ENCODE assay signal across 2 cellular contexts in genomic region chr1:153958961-153959260, GRCh38.
TF ChIP-seq lines count a peak whose summit lies in the region.

No MANE protein-coding gene starts in this region.

TF ChIP-seq in SK-N-SH, 30 proteins besides CTCF, POLR2A, EP300 and RAD21:
- TF ChIP-seq PBX3 (IDR thresholded peaks at IDR 0.05) (no peak), ZBTB33 (IDR thresholded peaks at IDR 0.05; ENCODE audit: borderline replicate concordance, low read depth) (no peak), RCOR1 (IDR thresholded peaks at IDR 0.05; ENCODE audit: low read length) (no peak), NFIC (IDR thresholded peaks at IDR 0.05; ENCODE audit: borderline replicate concordance) (no peak), FOXM1 (IDR thresholded peaks at IDR 0.05; ENCODE audit: low read depth) (no peak), MEF2A (IDR thresholded peaks at IDR 0.05; ENCODE audit: borderline replicate concordance, low read depth) (no peak), FOXJ3 (CRISPR knock-in tag; IDR thresholded peaks at IDR 0.05) (no peak), SMC3 (IDR thresholded peaks at IDR 0.05; ENCODE audit: low read depth, low read length) (no peak), MAX (IDR thresholded peaks at IDR 0.05; ENCODE audit: low read depth) (no peak), RXRA (IDR thresholded peaks at IDR 0.05; ENCODE audit: borderline replicate concordance, low read depth) (no peak), USF2 (IDR thresholded peaks at IDR 0.05; ENCODE audit: borderline replicate concordance, low read depth, low read length) (no peak), FOSL2 (IDR thresholded peaks at IDR 0.05; ENCODE audit: borderline replicate concordance, low read depth) (no peak), YY1 (IDR thresholded peaks at IDR 0.05; ENCODE audit: low read depth) (no peak), IRF3 (IDR thresholded peaks at IDR 0.05; ENCODE audit: low read depth, low read length) (no peak), POLR2AphosphoS5 (IDR thresholded peaks at IDR 0.05; ENCODE audit: low read depth, low read length) (no peak), CHD2 (IDR thresholded peaks at IDR 0.05; ENCODE audit: low read length, partially characterized antibody) (no peak), ELF1 (IDR thresholded peaks at IDR 0.05) (no peak), JUND (IDR thresholded peaks at IDR 0.05) (no peak), SIN3A (IDR thresholded peaks at IDR 0.05; ENCODE audit: borderline replicate concordance, low read depth, low read length) (no peak)

TF ChIP-seq in SK-N-SH treated with all-trans-retinoic acid at 6 μM for 48 hours, 23 proteins besides CTCF, POLR2A, EP300 and RAD21:
- no peak for TF ChIP-seq POU6F1 (CRISPR knock-in tag; IDR thresholded peaks at IDR 0.05; ENCODE audit: borderline replicate concordance, low read depth)
- TF ChIP-seq ISL1 (CRISPR knock-in tag; IDR thresholded peaks at IDR 0.05), result no peak
- TF ChIP-seq CSDC2 (CRISPR knock-in tag; IDR thresholded peaks at IDR 0.05), result no peak
- no peak for TF ChIP-seq ZFP3 (CRISPR knock-in tag; IDR thresholded peaks at IDR 0.05)
- TF ChIP-seq TCF4 (CRISPR knock-in tag; IDR thresholded peaks at IDR 0.05; ENCODE audit: borderline replicate concordance), result no peak
- TF ChIP-seq ZNF8 (CRISPR knock-in tag; IDR thresholded peaks at IDR 0.05), result no peak
- TF ChIP-seq TOX (CRISPR knock-in tag; IDR thresholded peaks at IDR 0.05; ENCODE audit: borderline replicate concordance), result no peak
- TF ChIP-seq ZNF565 (CRISPR knock-in tag; conservative IDR thresholded peaks at IDR 0.05; ENCODE audit: low read depth), result no peak
- TF ChIP-seq BACH2 (CRISPR knock-in tag; IDR thresholded peaks at IDR 0.05; ENCODE audit: borderline replicate concordance), result no peak
- no peak for TF ChIP-seq ARNTL (CRISPR knock-in tag; IDR thresholded peaks at IDR 0.05; ENCODE audit: borderline replicate concordance, low read depth)
- TF ChIP-seq ZFP30 (CRISPR knock-in tag; IDR thresholded peaks at IDR 0.05), result no peak
- no peak for TF ChIP-seq TSHZ2 (CRISPR knock-in tag; IDR thresholded peaks at IDR 0.05)
- TF ChIP-seq SNAI2 (CRISPR knock-in tag; IDR thresholded peaks at IDR 0.05), result no peak
- TF ChIP-seq GLIS3 (CRISPR knock-in tag; IDR thresholded peaks at IDR 0.05), result no peak
- no peak for TF ChIP-seq RARB (CRISPR knock-in tag; IDR thresholded peaks at IDR 0.05)
- no peak for TF ChIP-seq ZNF70 (CRISPR knock-in tag; IDR thresholded peaks at IDR 0.05)
- TF ChIP-seq CREB5 (CRISPR knock-in tag; IDR thresholded peaks at IDR 0.05; ENCODE audit: low read depth), result no peak
- no peak for TF ChIP-seq PPARA (CRISPR knock-in tag; IDR thresholded peaks at IDR 0.05; ENCODE audit: borderline replicate concordance)
- TF ChIP-seq CSRNP3 (CRISPR knock-in tag; IDR thresholded peaks at IDR 0.05), result no peak
